Comparison of ENCODE assay signal across 7 cellular contexts in the genomic region with DNA sequence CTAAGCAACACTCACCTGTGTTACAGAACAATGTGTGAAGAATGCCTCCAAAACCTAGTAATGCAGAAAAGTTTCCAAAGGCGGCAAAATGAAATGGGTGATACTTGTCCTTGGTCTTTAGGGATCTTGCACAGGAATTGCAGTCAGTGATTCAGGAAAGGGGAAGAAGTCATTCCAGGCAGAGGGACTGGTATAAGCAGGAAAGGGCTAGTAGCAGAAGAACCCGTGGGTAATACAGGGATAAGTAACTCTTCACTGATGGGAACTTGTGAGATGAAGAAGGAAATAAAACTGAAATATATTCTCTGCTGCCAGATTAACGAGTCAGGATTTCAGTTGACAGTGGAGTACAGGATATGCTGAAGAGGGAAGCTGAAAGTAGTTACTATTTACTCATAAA. TPM values are rescaled to one million over a fixed set of nuclear protein-coding genes. Genes with fewer than 3 reads are reported as not detected.
DNase-seq lines count a peak whose midpoint lies in the region; ATAC-seq and TF ChIP-seq lines count a peak whose summit lies in the region.

No MANE protein-coding gene starts in this region.

- H3K9ac ChIP-seq in HCT116 (ENCODE audit: low read length), result peak overlapping the region; percentile 94
- peak overlapping the region; percentile 93 for H3K9ac ChIP-seq in SK-N-MC (ENCODE audit: insufficient read length)
- H3K9ac ChIP-seq in skeletal muscle tissue (ENCODE audit: low read depth in 1 of 3, low read length in 3 of 3), result peak overlapping the region; percentile 76 to 79 (median 77)

- BruUV-seq in HCT116 (replicated peaks; lab: Mats Ljungman, UMichigan), result no TSS peak

- H2AFZ ChIP-seq in HCT116 (ENCODE audit: low read depth, low read length, poor library complexity, severe bottlenecking), result no peak overlapping the region

- H3K27ac ChIP-seq in HCT116 (ENCODE audit: low read depth, low read length), result no peak overlapping the region
- no peak overlapping the region for H3K27ac ChIP-seq in SK-N-MC
- H3K27ac ChIP-seq in foreskin keratinocyte, result peak overlapping the region; percentile 84
- H3K27ac ChIP-seq in skeletal muscle tissue (ENCODE audit: low read depth, low read length), result no peak overlapping the region

- H3K9me2 ChIP-seq in HCT116 (ENCODE audit: insufficient read depth), result no peaks in the 10 kb centered on the region

- RAD21 ChIA-PET in HCT116 (lab: Charles Lee; ENCODE audit: low non-redundant PET in 1 of 2, low total read pairs in 2 of 2, uncharacterized antibody in 2 of 2, unreplicated experiment in 2 of 2), result no interaction called here

- no peaks in the 10 kb centered on the region for H3K36me3 ChIP-seq in HCT116 (ENCODE audit: control insufficient read depth in 1 of 2, insufficient read depth in 2 of 2, low read length in 2 of 2)
- H3K36me3 ChIP-seq in SK-N-MC (ENCODE audit: insufficient read depth, low read length), result peaks cover 16% of the 10 kb centered on the region
- no peaks in the 10 kb centered on the region for H3K36me3 ChIP-seq in skeletal muscle tissue (ENCODE audit: control insufficient read depth in 3 of 3, insufficient read depth in 3 of 3, low read length in 3 of 3)

- H3K27me3 ChIP-seq in HCT116 (ENCODE audit: insufficient read depth, low read length) (no peaks in the 10 kb centered on the region), foreskin keratinocyte (no peaks in the 10 kb centered on the region), skeletal muscle tissue (ENCODE audit: control insufficient read depth in 3 of 3, insufficient read depth in 3 of 3, low read length in 3 of 3) (peaks cover 0 to 3% (median 0%) of the 10 kb centered on the region in 3 donors)

- DNase-seq in HCT116 (ENCODE audit: low read depth, low spot score) (no peak), SK-N-MC (ENCODE audit: low read depth, low spot score) (no peak), foreskin keratinocyte (peak in 1 of 2 donors; percentile 13), activated gamma-delta T cell treated with Interleukin-2 at 50 U/mL for 16 hours (no peak), germinal center (ENCODE audit: low spot score) (no peak), inferior parietal cortex (ENCODE audit: extremely low spot score) (no peak)

- POLR2A ChIA-PET in HCT116 (lab: Charles Lee), result no interaction called here

- no peak for TF ChIP-seq RAD21 in HCT116 (IDR thresholded peaks at IDR 0.05; ENCODE audit: low read depth)

- ATAC-seq in HCT116 (no peak), foreskin keratinocyte (no peak)

- TF ChIP-seq CTCF in HCT116 (IDR thresholded peaks at IDR 0.05 in 2 of 3, conservative IDR thresholded peaks at IDR 0.05 in 1 of 3; ENCODE audit: borderline replicate concordance in 1 of 3, insufficient read depth in 1 of 3, low read depth in 2 of 3, low read length in 2 of 3), result no peak
- TF ChIP-seq CTCF in foreskin keratinocyte (conservative IDR thresholded peaks at IDR 0.05), result no peak

- peak overlapping the region; percentile 86 for H3K4me2 ChIP-seq in HCT116 (ENCODE audit: low read length)

- TF ChIP-seq POLR2A in HCT116 (IDR thresholded peaks at IDR 0.05; ENCODE audit: borderline replicate concordance, extremely low read depth, insufficient read depth, insufficient read length), result no peak

- peaks cover 59% of the 10 kb centered on the region for H3K79me2 ChIP-seq in HCT116 (ENCODE audit: insufficient read depth, low read length)

- CTCF ChIA-PET in HCT116 (lab: Charles Lee), result interaction anchor here (0.6 kb wide), 1 partner anchor 194 kb away, joined by 3 read pairs; no protein-coding TSS in a partner anchor

- peaks cover 7 to 17% of the 10 kb centered on the region in 2 experiments; a peak in 3 of 4 replicates for H3K4me1 ChIP-seq in HCT116 (ENCODE audit: control insufficient read depth in 1 of 2, insufficient read depth in 2 of 2, low read length in 2 of 2)
- H3K4me1 ChIP-seq in foreskin keratinocyte, result peaks cover 5% of the 10 kb centered on the region
- peaks cover 5 to 10% (median 10%) of the 10 kb centered on the region in 3 donors for H3K4me1 ChIP-seq in skeletal muscle tissue (ENCODE audit: control insufficient read depth in 3 of 3, insufficient read depth in 3 of 3, low read length in 3 of 3)

- intact Hi-C loops in HCT116 (cut with micrococcal nuclease), result loop anchor here (2.0 kb wide), 1 partner anchor 520 kb away; no protein-coding TSS in a partner anchor

- H3K4me3 ChIP-seq in HCT116 (replicated peaks in 1 of 2; ENCODE audit: low read depth in 1 of 2, low read length in 2 of 2), result peak overlapping the region; percentile 71 to 88
- peak overlapping the region; percentile 84 for H3K4me3 ChIP-seq in SK-N-MC
- peak overlapping the region; percentile 78 to 97 (median 91) for H3K4me3 ChIP-seq in skeletal muscle tissue (ENCODE audit: low read length in 3 of 3)

- no peaks in the 10 kb centered on the region for H4K20me1 ChIP-seq in HCT116 (ENCODE audit: insufficient read depth)

- H3K9me3 ChIP-seq in HCT116 (ENCODE audit: control insufficient read depth in 1 of 2, insufficient read depth in 1 of 2, low read depth in 1 of 2, low read length in 2 of 2) (no peaks in the 10 kb centered on the region), SK-N-MC (ENCODE audit: low read depth, low read length) (no peaks in the 10 kb centered on the region), skeletal muscle tissue (ENCODE audit: control insufficient read depth in 3 of 3, low read length in 3 of 3) (no peaks in the 10 kb centered on the region)

TF ChIP-seq in HCT116, 20 proteins besides CTCF, POLR2A, EP300 and RAD21:
- TF ChIP-seq EZH2 (IDR thresholded peaks at IDR 0.05), result no peak
- TF ChIP-seq, protein P1, sequence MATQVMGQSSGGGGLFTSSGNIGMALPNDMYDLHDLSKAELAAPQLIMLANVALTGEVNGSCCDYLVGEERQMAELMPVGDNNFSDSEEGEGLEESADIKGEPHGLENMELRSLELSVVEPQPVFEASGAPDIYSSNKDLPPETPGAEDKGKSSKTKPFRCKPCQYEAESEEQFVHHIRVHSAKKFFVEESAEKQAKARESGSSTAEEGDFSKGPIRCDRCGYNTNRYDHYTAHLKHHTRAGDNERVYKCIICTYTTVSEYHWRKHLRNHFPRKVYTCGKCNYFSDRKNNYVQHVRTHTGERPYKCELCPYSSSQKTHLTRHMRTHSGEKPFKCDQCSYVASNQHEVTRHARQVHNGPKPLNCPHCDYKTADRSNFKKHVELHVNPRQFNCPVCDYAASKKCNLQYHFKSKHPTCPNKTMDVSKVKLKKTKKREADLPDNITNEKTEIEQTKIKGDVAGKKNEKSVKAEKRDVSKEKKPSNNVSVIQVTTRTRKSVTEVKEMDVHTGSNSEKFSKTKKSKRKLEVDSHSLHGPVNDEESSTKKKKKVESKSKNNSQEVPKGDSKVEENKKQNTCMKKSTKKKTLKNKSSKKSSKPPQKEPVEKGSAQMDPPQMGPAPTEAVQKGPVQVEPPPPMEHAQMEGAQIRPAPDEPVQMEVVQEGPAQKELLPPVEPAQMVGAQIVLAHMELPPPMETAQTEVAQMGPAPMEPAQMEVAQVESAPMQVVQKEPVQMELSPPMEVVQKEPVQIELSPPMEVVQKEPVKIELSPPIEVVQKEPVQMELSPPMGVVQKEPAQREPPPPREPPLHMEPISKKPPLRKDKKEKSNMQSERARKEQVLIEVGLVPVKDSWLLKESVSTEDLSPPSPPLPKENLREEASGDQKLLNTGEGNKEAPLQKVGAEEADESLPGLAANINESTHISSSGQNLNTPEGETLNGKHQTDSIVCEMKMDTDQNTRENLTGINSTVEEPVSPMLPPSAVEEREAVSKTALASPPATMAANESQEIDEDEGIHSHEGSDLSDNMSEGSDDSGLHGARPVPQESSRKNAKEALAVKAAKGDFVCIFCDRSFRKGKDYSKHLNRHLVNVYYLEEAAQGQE (IDR thresholded peaks at IDR 0.05; ENCODE audit: low read depth), result no peak
- TF ChIP-seq, protein P2, sequence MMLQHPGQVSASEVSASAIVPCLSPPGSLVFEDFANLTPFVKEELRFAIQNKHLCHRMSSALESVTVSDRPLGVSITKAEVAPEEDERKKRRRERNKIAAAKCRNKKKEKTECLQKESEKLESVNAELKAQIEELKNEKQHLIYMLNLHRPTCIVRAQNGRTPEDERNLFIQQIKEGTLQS (IDR thresholded peaks at IDR 0.05), result no peak
- no peak for TF ChIP-seq FOSL1 (IDR thresholded peaks at IDR 0.05; ENCODE audit: low read depth)
- TF ChIP-seq CEBPB (IDR thresholded peaks at IDR 0.05; ENCODE audit: low read depth), result no peak
- no peak for TF ChIP-seq ELF1 (IDR thresholded peaks at IDR 0.05; ENCODE audit: borderline replicate concordance, low read depth)

RNA-seq across cellular contexts. Expression of a gene that starts 1.2 kb away (rescaled TPM):
- total RNA-seq in HCT116 (2021; ENCODE audit: unreplicated experiment), result 8.1 TPM
- polyA plus RNA-seq in HCT116 (2012), result 1.1 and 1.4 TPM in 2 replicates
- total RNA-seq in foreskin keratinocyte, result 16.3 and 18.2 TPM in 2 replicates
- polyA plus RNA-seq in foreskin keratinocyte, result 3.0 and 3.8 TPM in 2 replicates
- 20.4 TPM for total RNA-seq in skeletal muscle tissue
